In genomic region chr2:236269876-236270275, GRCh38 we compare ENCODE assay signal across 3 cellular contexts. TPM values are rescaled to one million over a fixed set of nuclear protein-coding genes. Genes with fewer than 3 reads are reported as not detected.
"Had no signal": no experiment of that assay in that cellular context is flagged by ENCODE, and none has a peak within 500 bp of the region (broad histone marks: within the 10 kb centered on the region; RNA-seq: fewer than 3 reads in every experiment).

No MANE protein-coding gene starts in this region.

RNA-seq across cellular contexts. Expression of gene ASB18, which starts 5.7 kb away (rescaled TPM):
- total RNA-seq: LHCN-M2, MCF 10A, NCI-H460 had no signal
